Comparison of ENCODE assay signal across 22 cellular contexts in genomic region chr5:172088801-172089200, GRCh38.
A peak's percentile ranks its signal among the peaks of the same experiment; 100 is the strongest.
DNase-seq lines count a peak whose midpoint lies in the region; ATAC-seq and TF ChIP-seq lines count a peak whose summit lies in the region.
"Had no signal": no experiment of that assay in that cellular context is flagged by ENCODE, and none has a peak within 500 bp of the region (broad histone marks: within the 10 kb centered on the region; RNA-seq: fewer than 3 reads in every experiment).

No MANE protein-coding gene starts in this region.

- TF ChIP-seq CTCF in CD14-positive monocyte (IDR thresholded peaks at IDR 0.05): no peak
- no peak for TF ChIP-seq CTCF in activated CD8-positive, alpha-beta T cell treated with anti-CD3 and anti-CD28 coated beads for 36 hours (IDR thresholded peaks at IDR 0.05)
- no peak for TF ChIP-seq CTCF in endodermal cell (conservative IDR thresholded peaks at IDR 0.05)

- 87 to 93% methylated on average over 2 of the region's 2 CpGs for WGBS in endodermal cell (ENCODE audit: insufficient coverage in 1 of 2, insufficient read length in 1 of 2), 2 experiments

- H3K27ac ChIP-seq in CD4-positive, alpha-beta memory T cell (ENCODE audit: low read depth, low read length): no peak overlapping the region
- H3K27ac ChIP-seq in endodermal cell (ENCODE audit: low read depth, low read length): no peak overlapping the region
- H3K27ac ChIP-seq: brain microvascular endothelial cell, epithelial cell of prostate, hepatocyte, lower lobe of right lung, stomach, WERI-Rb-1 had no signal

- POLR2A ChIA-PET in CD4-positive, alpha-beta memory T cell (lab: Charles Lee; ENCODE audit: partially characterized antibody): interaction anchor here (0.8 to 1.4 kb wide), 3 partner anchors 12 to 99 kb away, joined by 3 to 5 read pairs (median 3); no protein-coding TSS in a partner anchor
- POLR2A ChIA-PET in activated CD8-positive, alpha-beta T cell treated with anti-CD3 and anti-CD28 coated beads for 36 hours (lab: Charles Lee): no interaction called here

- no peaks in the 10 kb centered on the region for H3K4me1 ChIP-seq in CD4-positive, alpha-beta memory T cell (ENCODE audit: insufficient read depth, low read length)
- H3K4me1 ChIP-seq in endodermal cell (ENCODE audit: control insufficient read depth, insufficient read depth, low read length): no peaks in the 10 kb centered on the region
- H3K4me1 ChIP-seq: lower lobe of right lung, stomach had no signal

- DNase-seq in CD14-positive monocyte (ENCODE audit: low spot score): peak; percentile 25
- no peak for DNase-seq in CD4-positive, alpha-beta memory T cell
- no peak for DNase-seq in activated CD8-positive, alpha-beta T cell treated with anti-CD3 and anti-CD28 coated beads for 36 hours
- DNase-seq in endodermal cell: peak; percentile 32
- no peak for DNase-seq in amygdala (lab: John Stamatoyannopoulos, UW)
- no peak for DNase-seq in activated CD4-positive, CD25-positive, alpha-beta regulatory T cell treated with anti-CD3 and anti-CD28 coated beads, Interleukin-2, amount 50 U/mL, for 72 hours
- DNase-seq in NCI-H2081 (lab: John Stamatoyannopoulos, UW): no peak
- no peak for DNase-seq in HT-29 (ENCODE audit: low spot score)
- DNase-seq: brain microvascular endothelial cell, COR-L47, dermis blood vessel endothelial cell, foreskin fibroblast, Karpas-422, lower lobe of right lung, NCI-H2081 treated with DMSO at 0.1 percent for 48 hours, NCI-H510A treated with DMSO at 0.1 percent for 48 hours, SHP77, stomach, trophoblast cell, WERI-Rb-1 had no signal

- H3K27me3 Mint-ChIP-seq in CD14-positive monocyte (ENCODE audit: low read depth in 3 of 3) (no peaks in the 10 kb centered on the region), endodermal cell (ENCODE audit: insufficient read depth) (no peaks in the 10 kb centered on the region)
- H3K27me3 Mint-ChIP-seq in CD4-positive, alpha-beta memory T cell: no peaks in the 10 kb centered on the region
- no peaks in the 10 kb centered on the region for H3K27me3 Mint-ChIP-seq in activated CD8-positive, alpha-beta T cell treated with anti-CD3 and anti-CD28 coated beads for 36 hours

- intact Hi-C loops in CD14-positive monocyte (cut with micrococcal nuclease): no loop called here
- intact Hi-C loops in CD4-positive, alpha-beta memory T cell (cut with micrococcal nuclease): no loop called here
- intact Hi-C loops in activated CD8-positive, alpha-beta T cell treated with anti-CD3 and anti-CD28 coated beads for 36 hours (cut with micrococcal nuclease): no loop called here

- peaks cover 49 to 74% of the 10 kb centered on the region in 2 donors for H3K36me3 Mint-ChIP-seq in CD14-positive monocyte
- H3K36me3 Mint-ChIP-seq in CD4-positive, alpha-beta memory T cell: peaks cover 26 to 46% of the 10 kb centered on the region in 2 donors
- H3K36me3 Mint-ChIP-seq in activated CD8-positive, alpha-beta T cell treated with anti-CD3 and anti-CD28 coated beads for 36 hours (ENCODE audit: low read depth): peaks cover 31% of the 10 kb centered on the region
- peaks cover 4% of the 10 kb centered on the region for H3K36me3 Mint-ChIP-seq in endodermal cell (ENCODE audit: low read depth)

- H3K9me3 Mint-ChIP-seq in CD14-positive monocyte (no peaks in the 10 kb centered on the region), endodermal cell (no peaks in the 10 kb centered on the region)
- no peaks in the 10 kb centered on the region for H3K9me3 Mint-ChIP-seq in CD4-positive, alpha-beta memory T cell
- H3K9me3 Mint-ChIP-seq in activated CD8-positive, alpha-beta T cell treated with anti-CD3 and anti-CD28 coated beads for 36 hours: no peaks in the 10 kb centered on the region

- no peaks in the 10 kb centered on the region for H3K9me3 ChIP-seq in CD4-positive, alpha-beta memory T cell (ENCODE audit: control insufficient read depth in 1 of 2, low read length in 2 of 2)
- H3K9me3 ChIP-seq in endodermal cell (ENCODE audit: control insufficient read depth, low read length): no peaks in the 10 kb centered on the region
- H3K9me3 ChIP-seq: lower lobe of right lung, stomach had no signal

- no peaks in the 10 kb centered on the region for H3K4me1 Mint-ChIP-seq in CD14-positive monocyte
- H3K4me1 Mint-ChIP-seq in CD4-positive, alpha-beta memory T cell: peaks cover 0 to 16% (median 8%) of the 10 kb centered on the region in 4 donors
- peaks cover 9% of the 10 kb centered on the region for H3K4me1 Mint-ChIP-seq in activated CD8-positive, alpha-beta T cell treated with anti-CD3 and anti-CD28 coated beads for 36 hours (ENCODE audit: low read depth)
- no peaks in the 10 kb centered on the region for H3K4me1 Mint-ChIP-seq in endodermal cell

- no peak overlapping the region for H3K9ac ChIP-seq in endodermal cell (ENCODE audit: extremely low read depth, low read length, poor library complexity, severe bottlenecking)

- CTCF ChIA-PET in CD4-positive, alpha-beta memory T cell (lab: Charles Lee; ENCODE audit: partially characterized antibody): interaction anchor here (0.8 to 1.6 kb wide), 3 partner anchors 17 to 177 kb away, joined by 3 to 5 read pairs (median 4); no protein-coding TSS in a partner anchor
- CTCF ChIA-PET in activated CD8-positive, alpha-beta T cell treated with anti-CD3 and anti-CD28 coated beads for 36 hours (lab: Charles Lee): interaction anchor here (1.0 kb wide), 2 partner anchors 99 to 177 kb away, joined by 3 read pairs; partner anchors contain the start of gene STK10

- no peak overlapping the region for H3K4me3 Mint-ChIP-seq in CD14-positive monocyte
- H3K4me3 Mint-ChIP-seq in CD4-positive, alpha-beta memory T cell: no peak overlapping the region
- no peak overlapping the region for H3K4me3 Mint-ChIP-seq in activated CD8-positive, alpha-beta T cell treated with anti-CD3 and anti-CD28 coated beads for 36 hours
- H3K4me3 Mint-ChIP-seq in endodermal cell: no peak overlapping the region

- H3K36me3 ChIP-seq in CD4-positive, alpha-beta memory T cell (ENCODE audit: insufficient read depth, low read length): peaks cover 48% of the 10 kb centered on the region
- no peaks in the 10 kb centered on the region for H3K36me3 ChIP-seq in endodermal cell (ENCODE audit: control insufficient read depth, insufficient read depth, low read length)
- H3K36me3 ChIP-seq: WERI-Rb-1 had no signal

- H3K27ac Mint-ChIP-seq in CD14-positive monocyte (peak overlapping the region in 5 of 7 donors; percentile 38 to 83 (median 70)), endodermal cell (no peak overlapping the region)
- H3K27ac Mint-ChIP-seq in CD4-positive, alpha-beta memory T cell: peak overlapping the region in 6 of 7 donors; percentile 1 to 92 (median 49)
- peak overlapping the region; percentile 6 for H3K27ac Mint-ChIP-seq in activated CD8-positive, alpha-beta T cell treated with anti-CD3 and anti-CD28 coated beads for 36 hours

- no peak overlapping the region for H3K4me3 ChIP-seq in CD4-positive, alpha-beta memory T cell (ENCODE audit: low read length in 2 of 2)
- H3K4me3 ChIP-seq in endodermal cell (ENCODE audit: low read length): no peak overlapping the region
- H3K4me3 ChIP-seq: hepatocyte, lower lobe of right lung, stomach had no signal

- H3K27me3 ChIP-seq in CD4-positive, alpha-beta memory T cell (ENCODE audit: insufficient read depth, low read length): no peaks in the 10 kb centered on the region
- no peaks in the 10 kb centered on the region for H3K27me3 ChIP-seq in endodermal cell (ENCODE audit: control insufficient read depth, insufficient read depth, low read length, poor library complexity, severe bottlenecking)
- H3K27me3 ChIP-seq: brain microvascular endothelial cell, hepatocyte, stomach had no signal

- ATAC-seq in activated CD8-positive, alpha-beta T cell treated with anti-CD3 and anti-CD28 coated beads for 36 hours: no peak
- ATAC-seq: lower lobe of right lung had no signal

Comparison
In these comparisons a context has a peak if more than half of its experiments do, and no peak if none do; other contexts are left out.
1. DNase-seq: peak in CD14-positive monocyte (single experiment) and endodermal cell (single experiment); none in CD4-positive, alpha-beta memory T cell (0 of 5), activated CD8-positive, alpha-beta T cell treated with anti-CD3 and anti-CD28 coated beads for 36 hours (single experiment), amygdala (0 of 56), activated CD4-positive, CD25-positive, alpha-beta regulatory T cell treated with anti-CD3 and anti-CD28 coated beads, Interleukin-2, amount 50 U/mL, for 72 hours (single experiment), NCI-H2081 (0 of 2) and HT-29 (single experiment).